Comparison of ENCODE assay signal across 1 cellular context in the genomic region with DNA sequence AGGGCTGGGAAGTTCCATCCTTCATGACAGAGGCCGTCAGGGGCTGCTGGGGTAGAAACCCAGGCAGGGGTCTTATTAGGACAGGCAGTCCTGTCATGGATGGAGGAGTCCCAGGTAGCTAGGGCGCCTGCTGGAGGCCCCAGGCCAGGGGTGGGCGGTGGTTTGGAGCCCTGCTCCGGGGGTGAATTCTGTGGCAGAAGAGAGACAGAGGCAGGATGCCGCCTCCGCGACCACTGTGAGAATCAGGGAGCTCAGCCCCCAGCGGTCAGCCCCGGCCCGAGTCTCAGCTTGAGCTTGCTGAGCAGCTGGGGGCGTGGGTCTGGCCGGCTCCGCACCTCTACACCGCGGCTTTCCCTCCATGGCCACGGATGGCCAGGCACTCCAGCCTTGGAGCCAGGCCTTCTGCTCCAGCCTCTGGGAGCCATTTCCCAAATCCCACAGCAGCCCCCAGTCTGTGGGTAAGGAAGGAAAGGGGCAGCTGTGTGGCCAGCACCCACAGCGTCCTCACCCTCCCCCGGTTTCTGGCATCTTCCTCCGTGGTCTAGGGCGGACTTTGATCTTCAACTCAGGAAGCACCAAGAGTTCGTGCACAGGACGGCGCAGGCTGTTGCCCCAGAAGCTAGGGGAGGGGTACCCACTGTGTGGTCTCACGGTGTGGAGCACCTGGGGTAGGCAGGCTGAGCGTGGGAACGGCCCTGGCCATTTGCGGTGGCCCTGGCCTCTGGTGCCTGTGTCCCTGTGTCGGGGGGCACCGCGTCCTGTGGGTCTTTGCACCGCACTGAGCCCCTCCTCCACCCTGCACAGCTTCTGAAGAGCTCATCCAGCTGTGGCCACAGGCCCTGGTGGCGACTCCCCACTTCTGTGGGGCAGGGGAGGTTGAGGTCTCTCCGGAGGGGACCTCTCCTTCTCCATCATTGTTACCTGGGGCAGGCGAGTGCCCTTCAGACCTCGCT.
TF ChIP-seq lines count a peak whose summit lies in the region.

No MANE protein-coding gene starts in this region.

TF ChIP-seq in HepG2, 621 proteins besides CTCF, POLR2A, EP300 and RAD21 (continued from another document and continues in another):
- TF ChIP-seq EZH2 (conservative IDR thresholded peaks at IDR 0.05; ENCODE audit: low read depth, low read length) (no peak), AGO1 (IDR thresholded peaks at IDR 0.05; ENCODE audit: low read depth, low read length, poor library complexity, severe bottlenecking) (no peak), ZNF629 (CRISPR knock-in tag; conservative IDR thresholded peaks at IDR 0.05) (no peak), ZNF674 (CRISPR knock-in tag; IDR thresholded peaks at IDR 0.05; ENCODE audit: low read depth) (no peak), NFKB2 (CRISPR knock-in tag; IDR thresholded peaks at IDR 0.05; ENCODE audit: borderline replicate concordance) (peak; percentile 49; the same call in 1 of the 2 replicates), ZNF276 (CRISPR knock-in tag; IDR thresholded peaks at IDR 0.05; ENCODE audit: low read depth) (0 out of 2 replicates have a peak, but pooled peaks have one; percentile 15), ZBTB26 (CRISPR knock-in tag; IDR thresholded peaks at IDR 0.05; ENCODE audit: borderline replicate concordance) (peak; percentile 59; the same call in 1 of the 2 replicates), TBL1XR1 (IDR thresholded peaks at IDR 0.05; ENCODE audit: borderline replicate concordance, low read length, partially characterized antibody) (no peak), FOXM1 (CRISPR knock-in tag; IDR thresholded peaks at IDR 0.05) (no peak), ZNF761 (CRISPR knock-in tag; conservative IDR thresholded peaks at IDR 0.05) (no peak), SRSF1 (optimal IDR thresholded peaks at IDR 0.05; ENCODE audit: low read depth, low read length) (peak; percentile 60), GABPA (IDR thresholded peaks at IDR 0.05; ENCODE audit: low read depth, low read length) (no peak), GABPA (CRISPR knock-in tag; IDR thresholded peaks at IDR 0.05; ENCODE audit: low read depth) (no peak), ZNF343 (CRISPR knock-in tag; IDR thresholded peaks at IDR 0.05) (no peak), HNF4A (CRISPR knock-in tag; IDR thresholded peaks at IDR 0.05) (peak; percentile 98), ELF1 (CRISPR knock-in tag; IDR thresholded peaks at IDR 0.05) (peak; percentile 64), ZNF713 (CRISPR knock-in tag; IDR thresholded peaks at IDR 0.05) (no peak), STAT5B (CRISPR knock-in tag; IDR thresholded peaks at IDR 0.05) (no peak), DMAP1 (CRISPR knock-in tag; IDR thresholded peaks at IDR 0.05) (peak; percentile 52; the same call in 1 of the 2 replicates), ZNF138 (CRISPR knock-in tag; IDR thresholded peaks at IDR 0.05; ENCODE audit: low read depth) (no peak), ZNF780A (CRISPR knock-in tag; IDR thresholded peaks at IDR 0.05) (no peak), TBP (CRISPR knock-in tag; IDR thresholded peaks at IDR 0.05) (no peak), ATRX (CRISPR knock-in tag; IDR thresholded peaks at IDR 0.05; ENCODE audit: borderline replicate concordance) (0 out of 2 replicates have a peak, but pooled peaks have one; percentile 45), NR3C1 (CRISPR knock-in tag; IDR thresholded peaks at IDR 0.05) (no peak), SIX1 (CRISPR knock-in tag; IDR thresholded peaks at IDR 0.05; ENCODE audit: borderline replicate concordance) (no peak; the same call in 1 of the 2 replicates), CHCHD3 (CRISPR knock-in tag; IDR thresholded peaks at IDR 0.05) (no peak), ZSCAN22 (CRISPR knock-in tag; IDR thresholded peaks at IDR 0.05) (no peak), SP4 (CRISPR knock-in tag; IDR thresholded peaks at IDR 0.05) (no peak), ZSCAN29 (CRISPR knock-in tag; conservative IDR thresholded peaks at IDR 0.05) (no peak; the same call in 1 of the 2 replicates), HBP1 (CRISPR knock-in tag; IDR thresholded peaks at IDR 0.05; ENCODE audit: low read depth) (no peak), SYNCRIP (IDR thresholded peaks at IDR 0.05; ENCODE audit: insufficient read depth, low read depth, low read length) (no peak), ZNF24 (IDR thresholded peaks at IDR 0.05) (no peak), HNRNPK (IDR thresholded peaks at IDR 0.05; ENCODE audit: low read depth, low read length, poor library complexity, severe bottlenecking) (no peak), ZFAT (CRISPR knock-in tag; conservative IDR thresholded peaks at IDR 0.05) (no peak), DNMT3B (CRISPR knock-in tag; conservative IDR thresholded peaks at IDR 0.05) (no peak), HES4 (CRISPR knock-in tag; IDR thresholded peaks at IDR 0.05; ENCODE audit: borderline replicate concordance) (peak; percentile 87; the same call in 1 of the 2 replicates), RBM39 (IDR thresholded peaks at IDR 0.05; ENCODE audit: low read depth, low read length, poor library complexity, severe bottlenecking) (peak; percentile 61), CREM (IDR thresholded peaks at IDR 0.05) (no peak), CREM (CRISPR knock-in tag; IDR thresholded peaks at IDR 0.05) (no peak), ZNF496 (CRISPR knock-in tag; IDR thresholded peaks at IDR 0.05; ENCODE audit: insufficient replicate concordance) (no peak), PHF8 (CRISPR knock-in tag; IDR thresholded peaks at IDR 0.05) (peak; percentile 43; the same call in 1 of the 2 replicates), NRL (CRISPR knock-in tag; IDR thresholded peaks at IDR 0.05; ENCODE audit: borderline replicate concordance) (peak; percentile 92; the same call in 1 of the 2 replicates)
- TF ChIP-seq, protein P1, sequence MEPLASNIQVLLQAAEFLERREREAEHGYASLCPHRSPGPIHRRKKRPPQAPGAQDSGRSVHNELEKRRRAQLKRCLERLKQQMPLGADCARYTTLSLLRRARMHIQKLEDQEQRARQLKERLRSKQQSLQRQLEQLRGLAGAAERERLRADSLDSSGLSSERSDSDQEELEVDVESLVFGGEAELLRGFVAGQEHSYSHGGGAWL (CRISPR knock-in tag; IDR thresholded peaks at IDR 0.05), result no peak
- TF ChIP-seq, protein P2, sequence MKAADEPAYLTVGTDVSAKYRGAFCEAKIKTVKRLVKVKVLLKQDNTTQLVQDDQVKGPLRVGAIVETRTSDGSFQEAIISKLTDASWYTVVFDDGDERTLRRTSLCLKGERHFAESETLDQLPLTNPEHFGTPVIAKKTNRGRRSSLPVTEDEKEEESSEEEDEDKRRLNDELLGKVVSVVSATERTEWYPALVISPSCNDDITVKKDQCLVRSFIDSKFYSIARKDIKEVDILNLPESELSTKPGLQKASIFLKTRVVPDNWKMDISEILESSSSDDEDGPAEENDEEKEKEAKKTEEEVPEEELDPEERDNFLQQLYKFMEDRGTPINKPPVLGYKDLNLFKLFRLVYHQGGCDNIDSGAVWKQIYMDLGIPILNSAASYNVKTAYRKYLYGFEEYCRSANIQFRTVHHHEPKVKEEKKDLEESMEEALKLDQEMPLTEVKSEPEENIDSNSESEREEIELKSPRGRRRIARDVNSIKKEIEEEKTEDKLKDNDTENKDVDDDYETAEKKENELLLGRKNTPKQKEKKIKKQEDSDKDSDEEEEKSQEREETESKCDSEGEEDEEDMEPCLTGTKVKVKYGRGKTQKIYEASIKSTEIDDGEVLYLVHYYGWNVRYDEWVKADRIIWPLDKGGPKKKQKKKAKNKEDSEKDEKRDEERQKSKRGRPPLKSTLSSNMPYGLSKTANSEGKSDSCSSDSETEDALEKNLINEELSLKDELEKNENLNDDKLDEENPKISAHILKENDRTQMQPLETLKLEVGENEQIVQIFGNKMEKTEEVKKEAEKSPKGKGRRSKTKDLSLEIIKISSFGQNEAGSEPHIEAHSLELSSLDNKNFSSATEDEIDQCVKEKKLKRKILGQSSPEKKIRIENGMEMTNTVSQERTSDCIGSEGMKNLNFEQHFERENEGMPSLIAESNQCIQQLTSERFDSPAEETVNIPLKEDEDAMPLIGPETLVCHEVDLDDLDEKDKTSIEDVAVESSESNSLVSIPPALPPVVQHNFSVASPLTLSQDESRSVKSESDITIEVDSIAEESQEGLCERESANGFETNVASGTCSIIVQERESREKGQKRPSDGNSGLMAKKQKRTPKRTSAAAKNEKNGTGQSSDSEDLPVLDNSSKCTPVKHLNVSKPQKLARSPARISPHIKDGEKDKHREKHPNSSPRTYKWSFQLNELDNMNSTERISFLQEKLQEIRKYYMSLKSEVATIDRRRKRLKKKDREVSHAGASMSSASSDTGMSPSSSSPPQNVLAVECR (CRISPR knock-in tag; IDR thresholded peaks at IDR 0.05; ENCODE audit: borderline replicate concordance), result peak; percentile 43; the same call in 1 of the 2 replicates
- TF ChIP-seq, protein P3, sequence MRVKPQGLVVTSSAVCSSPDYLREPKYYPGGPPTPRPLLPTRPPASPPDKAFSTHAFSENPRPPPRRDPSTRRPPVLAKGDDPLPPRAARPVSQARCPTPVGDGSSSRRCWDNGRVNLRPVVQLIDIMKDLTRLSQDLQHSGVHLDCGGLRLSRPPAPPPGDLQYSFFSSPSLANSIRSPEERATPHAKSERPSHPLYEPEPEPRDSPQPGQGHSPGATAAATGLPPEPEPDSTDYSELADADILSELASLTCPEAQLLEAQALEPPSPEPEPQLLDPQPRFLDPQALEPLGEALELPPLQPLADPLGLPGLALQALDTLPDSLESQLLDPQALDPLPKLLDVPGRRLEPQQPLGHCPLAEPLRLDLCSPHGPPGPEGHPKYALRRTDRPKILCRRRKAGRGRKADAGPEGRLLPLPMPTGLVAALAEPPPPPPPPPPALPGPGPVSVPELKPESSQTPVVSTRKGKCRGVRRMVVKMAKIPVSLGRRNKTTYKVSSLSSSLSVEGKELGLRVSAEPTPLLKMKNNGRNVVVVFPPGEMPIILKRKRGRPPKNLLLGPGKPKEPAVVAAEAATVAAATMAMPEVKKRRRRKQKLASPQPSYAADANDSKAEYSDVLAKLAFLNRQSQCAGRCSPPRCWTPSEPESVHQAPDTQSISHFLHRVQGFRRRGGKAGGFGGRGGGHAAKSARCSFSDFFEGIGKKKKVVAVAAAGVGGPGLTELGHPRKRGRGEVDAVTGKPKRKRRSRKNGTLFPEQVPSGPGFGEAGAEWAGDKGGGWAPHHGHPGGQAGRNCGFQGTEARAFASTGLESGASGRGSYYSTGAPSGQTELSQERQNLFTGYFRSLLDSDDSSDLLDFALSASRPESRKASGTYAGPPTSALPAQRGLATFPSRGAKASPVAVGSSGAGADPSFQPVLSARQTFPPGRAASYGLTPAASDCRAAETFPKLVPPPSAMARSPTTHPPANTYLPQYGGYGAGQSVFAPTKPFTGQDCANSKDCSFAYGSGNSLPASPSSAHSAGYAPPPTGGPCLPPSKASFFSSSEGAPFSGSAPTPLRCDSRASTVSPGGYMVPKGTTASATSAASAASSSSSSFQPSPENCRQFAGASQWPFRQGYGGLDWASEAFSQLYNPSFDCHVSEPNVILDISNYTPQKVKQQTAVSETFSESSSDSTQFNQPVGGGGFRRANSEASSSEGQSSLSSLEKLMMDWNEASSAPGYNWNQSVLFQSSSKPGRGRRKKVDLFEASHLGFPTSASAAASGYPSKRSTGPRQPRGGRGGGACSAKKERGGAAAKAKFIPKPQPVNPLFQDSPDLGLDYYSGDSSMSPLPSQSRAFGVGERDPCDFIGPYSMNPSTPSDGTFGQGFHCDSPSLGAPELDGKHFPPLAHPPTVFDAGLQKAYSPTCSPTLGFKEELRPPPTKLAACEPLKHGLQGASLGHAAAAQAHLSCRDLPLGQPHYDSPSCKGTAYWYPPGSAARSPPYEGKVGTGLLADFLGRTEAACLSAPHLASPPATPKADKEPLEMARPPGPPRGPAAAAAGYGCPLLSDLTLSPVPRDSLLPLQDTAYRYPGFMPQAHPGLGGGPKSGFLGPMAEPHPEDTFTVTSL (CRISPR knock-in tag; IDR thresholded peaks at IDR 0.05; ENCODE audit: borderline replicate concordance), result peak; percentile 36; the same call in 1 of the 2 replicates
- TF ChIP-seq, protein P4, sequence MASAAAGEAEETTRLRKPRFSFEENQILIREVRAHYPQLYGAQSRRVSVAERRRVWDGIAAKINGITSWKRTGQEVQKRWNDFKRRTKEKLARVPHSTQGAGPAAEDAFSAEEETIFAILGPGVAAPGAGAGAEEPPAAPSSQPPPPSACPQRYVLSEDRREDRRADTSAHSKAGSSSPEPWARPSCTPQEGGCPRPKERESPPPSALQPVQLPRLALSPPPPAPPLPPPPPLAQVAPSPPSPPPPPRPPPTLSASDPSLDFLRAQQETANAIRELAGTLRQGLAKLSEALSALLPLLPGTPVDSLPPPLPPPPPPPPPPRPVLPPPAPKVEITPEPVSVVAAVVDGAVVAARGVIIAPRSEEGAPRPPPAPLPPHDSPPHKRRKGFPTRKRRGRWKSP (CRISPR knock-in tag; IDR thresholded peaks at IDR 0.05), result no peak
